18 cellular contexts compared by ENCODE assay signal in the genomic region with DNA sequence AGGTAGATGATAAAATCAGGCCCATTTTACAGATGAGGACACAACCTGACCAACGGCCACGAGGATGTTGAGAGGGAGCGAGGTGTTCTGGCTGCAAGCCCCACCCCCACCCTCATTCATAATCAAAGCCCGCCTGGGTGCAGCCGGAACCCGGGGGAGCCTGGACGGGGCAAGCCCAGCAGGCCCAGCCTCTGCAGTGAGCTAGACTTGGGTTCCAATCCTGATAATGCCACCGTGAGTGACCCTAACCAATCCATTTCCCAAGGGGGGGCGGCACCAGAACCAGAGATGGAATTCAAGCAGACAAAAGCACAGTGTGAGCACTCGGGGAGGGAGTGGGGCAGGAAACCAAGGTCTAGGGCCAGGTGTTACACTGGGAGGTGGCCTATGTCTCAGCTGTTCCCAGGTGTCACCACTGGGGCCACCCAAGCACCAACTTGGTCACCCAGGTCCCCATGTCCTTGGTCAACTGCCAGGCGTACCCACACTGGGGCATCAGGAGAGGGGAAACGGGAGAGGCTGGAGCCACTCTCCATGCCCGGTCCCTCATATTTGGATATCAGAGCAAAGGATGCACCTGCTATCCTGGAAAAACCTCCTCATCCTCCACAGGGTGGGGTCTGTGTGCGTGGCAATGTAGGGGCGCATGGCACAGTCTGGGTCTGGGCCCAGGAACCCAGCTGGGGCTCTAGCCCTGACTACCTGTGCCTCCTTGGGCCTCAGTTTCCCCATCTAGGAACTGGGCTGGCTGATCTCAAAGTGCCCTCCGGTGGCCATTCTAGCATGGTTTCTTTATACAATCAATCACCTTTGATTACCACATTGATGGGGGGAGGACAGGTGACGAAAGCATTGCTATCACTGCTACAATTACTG. TPM values are rescaled to one million over a fixed set of nuclear protein-coding genes. Genes with fewer than 3 reads are reported as not detected.
DNase-seq lines count a peak whose midpoint lies in the region; ATAC-seq and TF ChIP-seq lines count a peak whose summit lies in the region.
"Had no signal": no experiment of that assay in that cellular context is flagged by ENCODE, and none has a peak within 500 bp of the region (broad histone marks: within the 10 kb centered on the region; RNA-seq: fewer than 3 reads in every experiment).

No MANE protein-coding gene starts in this region.

- TF ChIP-seq CTCF in LNCAP (IDR thresholded peaks at IDR 0.05) (peak; percentile 41; the same call in 1 of the 2 replicates), coronary artery (IDR thresholded peaks at IDR 0.05) (no peak)

- CTCF ChIA-PET in activated CD8-positive, alpha-beta memory T cell treated with anti-CD3 and anti-CD28 coated beads, Interleukin-2, amount 10 ng/mL, durations not matched to agents 7 days and 5 days (lab: Charles Lee) = interaction anchor here (0.8 to 6.3 kb wide), 4 partner anchors 82 to 253 kb away, joined by 3 to 74 read pairs (median 25); no protein-coding TSS in a partner anchor

- H3K4me1 Mint-ChIP-seq in activated CD8-positive, alpha-beta memory T cell treated with anti-CD3 and anti-CD28 coated beads, Interleukin-2, amount 10 ng/mL, durations not matched to agents 7 days and 5 days = peaks cover 4% of the 10 kb centered on the region

- H3K4me3 ChIP-seq in coronary artery = no peak overlapping the region
- H3K4me3 ChIP-seq: uterus had no signal

- H3K36me3 Mint-ChIP-seq in activated CD8-positive, alpha-beta memory T cell treated with anti-CD3 and anti-CD28 coated beads, Interleukin-2, amount 10 ng/mL, durations not matched to agents 7 days and 5 days = no peaks in the 10 kb centered on the region
- H3K36me3 Mint-ChIP-seq: memory B cell had no signal

- peaks cover 6% of the 10 kb centered on the region for H3K27me3 Mint-ChIP-seq in activated CD8-positive, alpha-beta memory T cell treated with anti-CD3 and anti-CD28 coated beads, Interleukin-2, amount 10 ng/mL, durations not matched to agents 7 days and 5 days

- no peak overlapping the region for H3K27ac Mint-ChIP-seq in activated CD8-positive, alpha-beta memory T cell treated with anti-CD3 and anti-CD28 coated beads, Interleukin-2, amount 10 ng/mL, durations not matched to agents 7 days and 5 days
- H3K27ac Mint-ChIP-seq: memory B cell had no signal

- intact Hi-C loops in posterior vena cava (cut with DNase I) = loop anchor here (5.0 to 10.0 kb wide), 3 partner anchors 175 to 337 kb away; no protein-coding TSS in a partner anchor

- no peak overlapping the region for H3K4me3 Mint-ChIP-seq in activated CD8-positive, alpha-beta memory T cell treated with anti-CD3 and anti-CD28 coated beads, Interleukin-2, amount 10 ng/mL, durations not matched to agents 7 days and 5 days
- H3K4me3 Mint-ChIP-seq: memory B cell had no signal

- ATAC-seq in activated CD8-positive, alpha-beta memory T cell treated with anti-CD3 and anti-CD28 coated beads, Interleukin-2, amount 10 ng/mL, durations not matched to agents 7 days and 5 days = no peak
- ATAC-seq in HG03175 (IDR thresholded peaks at IDR 0.05; ENCODE audit: unreplicated experiment) = no peak
- ATAC-seq: activated CD4-positive, CD25-positive, alpha-beta regulatory T cell treated with anti-CD3 and anti-CD28 coated beads, Interleukin-2, amount 50 U/mL, for 24 hours had no signal

- DNase-seq in activated CD8-positive, alpha-beta memory T cell treated with anti-CD3 and anti-CD28 coated beads, Interleukin-2, amount 10 ng/mL, durations not matched to agents 7 days and 5 days = peak; percentile 39
- no peak for DNase-seq in activated CD8-positive, alpha-beta memory T cell treated with anti-CD3 and anti-CD28 coated beads for 24 hours
- peak; percentile 69 for DNase-seq in coronary artery (ENCODE audit: low spot score)
- peak; percentile 45 for DNase-seq in posterior vena cava (ENCODE audit: low spot score)
- DNase-seq in NCI-H526 treated with DMSO at 0.1 percent for 48 hours (lab: John Stamatoyannopoulos, UW) = no peak
- DNase-seq in NCI-H1092 treated with DMSO at 0.1 percent for 48 hours (lab: John Stamatoyannopoulos, UW) = no peak
- DNase-seq: activated gamma-delta T cell treated with Interleukin-2 at 50 U/mL for 16 hours; central memory CD4-positive, alpha-beta T cell; DMS 273 treated with DMSO at 0.1 percent for 48 hours; NCI-H2029; occipital lobe; stimulated activated CD4-positive, alpha-beta T cell treated with anti-CD3 and anti-CD28 coated beads, Interleukin-15, amount 100 ng/mL, for 24 hours; SW 1271; uterus had no signal

- no peaks in the 10 kb centered on the region for H3K9me3 Mint-ChIP-seq in activated CD8-positive, alpha-beta memory T cell treated with anti-CD3 and anti-CD28 coated beads, Interleukin-2, amount 10 ng/mL, durations not matched to agents 7 days and 5 days (ENCODE audit: low read depth)
- H3K9me3 Mint-ChIP-seq: memory B cell had no signal

- H3K27ac ChIP-seq in coronary artery = no peak overlapping the region
- H3K27ac ChIP-seq: uterus had no signal

RNA-seq across cellular contexts. Expression of gene FAM222A, which starts 58.4 kb away (rescaled TPM):
- total RNA-seq in activated CD8-positive, alpha-beta memory T cell treated with anti-CD3 and anti-CD28 coated beads, Interleukin-2, amount 10 ng/mL, durations not matched to agents 7 days and 5 days = 1 to 10 TPM in 1 of 2 experiments, under 1 TPM in 1; 0.70 to 1.6 TPM
- total RNA-seq in posterior vena cava = under 1 TPM; 0.62 to 0.79 TPM

Comparison
In these comparisons a context has a peak if more than half of its experiments do, and no peak if none do; other contexts are left out.
1. DNase-seq: peak in activated CD8-positive, alpha-beta memory T cell treated with anti-CD3 and anti-CD28 coated beads, Interleukin-2, amount 10 ng/mL, durations not matched to agents 7 days and 5 days (single experiment), coronary artery (single experiment) and posterior vena cava (single experiment); none in activated CD8-positive, alpha-beta memory T cell treated with anti-CD3 and anti-CD28 coated beads for 24 hours (single experiment), NCI-H526 treated with DMSO at 0.1 percent for 48 hours (single experiment) and NCI-H1092 treated with DMSO at 0.1 percent for 48 hours (single experiment).